In the genomic region with DNA sequence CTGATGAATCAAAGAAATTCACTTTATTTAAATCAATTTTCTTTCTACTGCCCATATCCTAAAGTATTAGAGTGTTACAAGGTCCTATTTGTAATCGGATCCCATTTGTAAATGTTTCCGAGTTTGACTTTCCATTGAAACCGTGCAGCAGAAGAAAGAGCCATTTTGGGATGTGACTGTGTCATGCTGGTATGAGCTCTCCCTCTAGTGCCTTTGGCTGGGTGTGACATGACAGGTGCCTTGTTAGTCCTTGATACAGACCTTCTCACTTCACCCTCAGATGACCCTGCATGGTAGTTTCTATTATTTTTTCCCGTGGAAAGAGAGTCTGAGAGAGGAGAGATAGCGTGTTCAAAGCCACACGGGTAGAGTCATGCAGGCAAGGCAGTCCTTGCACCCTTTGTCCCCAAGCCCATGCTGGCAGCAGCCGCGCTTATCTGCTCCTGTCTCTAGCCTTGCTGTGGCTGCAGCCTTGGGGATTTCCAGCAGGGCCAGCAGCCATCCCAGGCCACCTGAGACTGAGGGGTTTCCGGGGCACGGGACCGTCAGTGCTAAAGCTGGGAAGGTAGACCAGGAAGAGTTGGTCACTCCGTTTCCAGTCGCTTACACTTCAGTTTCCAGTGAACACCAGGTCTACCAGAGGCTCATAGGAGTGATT, we compare ENCODE assay signal across 9 cellular contexts. TPM values are rescaled to one million over a fixed set of nuclear protein-coding genes. Genes with fewer than 3 reads are reported as not detected.
A peak's percentile ranks its signal among the peaks of the same experiment; 100 is the strongest.
DNase-seq lines count a peak whose midpoint lies in the region; ATAC-seq, FAIRE-seq and TF ChIP-seq lines count a peak whose summit lies in the region.
"Had no signal": no experiment of that assay in that cellular context is flagged by ENCODE, and none has a peak within 500 bp of the region (broad histone marks: within the 10 kb centered on the region; RNA-seq: fewer than 3 reads in every experiment).

No MANE protein-coding gene starts in this region.

- no peak for TF ChIP-seq EP300 in HepG2 (IDR thresholded peaks at IDR 0.05; ENCODE audit: low read depth in 2 of 2, low read length in 2 of 2)
- no peak for TF ChIP-seq EP300 in HepG2 (CRISPR knock-in tag; IDR thresholded peaks at IDR 0.05; ENCODE audit: borderline replicate concordance)

- no peak overlapping the region for H3K4me3 ChIP-seq in adrenal gland
- peak overlapping the region in 1 of 3 experiments; percentile 10; a peak in 1 of 6 replicates for H3K4me3 ChIP-seq in HepG2 (replicated peaks in 1 of 3; ENCODE audit: insufficient read depth in 1 of 3, low read depth in 2 of 3, low read length in 3 of 3)

- no peaks in the 10 kb centered on the region for H3K79me2 ChIP-seq in HepG2 (ENCODE audit: insufficient read depth, low read length)

- no peaks in the 10 kb centered on the region for H4K20me1 ChIP-seq in HepG2 (ENCODE audit: insufficient read depth, low read length)

- DNase-seq in NCI-H1092 treated with DMSO at 0.1 percent for 48 hours (lab: John Stamatoyannopoulos, UW) (peak; percentile 23), NCI-H1092 (lab: John Stamatoyannopoulos, UW) (no peak), adrenal gland (peak in 6 of 7 donors; percentile 45 to 58 (median 54)), HepG2 (ENCODE audit: low spot score) (peak; percentile 71), NCI-H226 (no peak)

- intact Hi-C loops in adrenal gland (cut with DNase I) (loop anchor here in 1 of 2 donors (10.0 kb wide), 1 partner anchor 138 kb away; no protein-coding TSS in a partner anchor), HepG2 (cut with micrococcal nuclease; ENCODE audit: unreplicated experiment) (loop anchor here (1.0 to 5.0 kb wide), 4 partner anchors 20 to 139 kb away; a partner anchor contains a TSS)

- BruUV-seq in HepG2 (replicated peaks; lab: Mats Ljungman, UMichigan), result no TSS peak

- H3K9me3 ChIP-seq in adrenal gland (replicated peaks in 1 of 3), result no peaks in the 10 kb centered on the region
- H3K9me3 ChIP-seq in HepG2 (ENCODE audit: low read length), result no peaks in the 10 kb centered on the region

- H2AFZ ChIP-seq in HepG2 (ENCODE audit: low read length), result no peak overlapping the region

- TF ChIP-seq RAD21 in HepG2 (CRISPR knock-in tag; IDR thresholded peaks at IDR 0.05), result peak; percentile 86

- FAIRE-seq in HepG2 (lab: Jason Lieb, UNC), result peak; percentile 92

- H3K4me2 ChIP-seq in HepG2 (ENCODE audit: low read depth, low read length), result peak overlapping the region; percentile 39

- CTCF ChIA-PET in HepG2 (lab: Yijun Ruan, JAX; ENCODE audit: low intra/inter-chr PET ratio, low total read pairs), result interaction anchor here (2.0 to 2.7 kb wide), 2 partner anchors 46 to 140 kb away, joined by 14 read pairs; no protein-coding TSS in a partner anchor

- H3K27me3 ChIP-seq in adrenal gland, result no peaks in the 10 kb centered on the region
- H3K27me3 ChIP-seq in HepG2 (ENCODE audit: control insufficient read depth in 1 of 2, insufficient read depth in 2 of 2, low read length in 2 of 2), result no peaks in the 10 kb centered on the region

- in situ Hi-C loops in HepG2 (cut with HindIII; ENCODE audit: extremely low pct_ligation_motif_present, low pct_unique_long_range_greater_than_20kb), result loop anchor here (5.0 kb wide), 1 partner anchor 45 kb away; no protein-coding TSS in a partner anchor

- peak; percentile 98 for ATAC-seq in HepG2
- no peak for ATAC-seq in GM21447 (IDR thresholded peaks at IDR 0.05; ENCODE audit: unreplicated experiment)
- ATAC-seq in GM18520 (IDR thresholded peaks at IDR 0.05; ENCODE audit: unreplicated experiment), result no peak

- TF ChIP-seq CTCF in LNCAP (IDR thresholded peaks at IDR 0.05) (peak; percentile 59), adrenal gland (IDR thresholded peaks at IDR 0.05) (peak; percentile 14 to 62 (median 48)), HepG2 (CRISPR knock-in tag; IDR thresholded peaks at IDR 0.05) (peak; percentile 88)

- H3K4me1 ChIP-seq in adrenal gland (replicated peaks in 1 of 2) (no peaks in the 10 kb centered on the region), HepG2 (ENCODE audit: insufficient read depth, low read length) (peaks cover 19% of the 10 kb centered on the region)

- no peak for TF ChIP-seq POLR2A in adrenal gland (IDR thresholded peaks at IDR 0.05)
- no peak for TF ChIP-seq POLR2A in HepG2 (IDR thresholded peaks at IDR 0.05; ENCODE audit: insufficient read depth in 1 of 2, low read depth in 2 of 2, low read length in 2 of 2)

- WGBS in adrenal gland, 4 donors, result 36 to 52% (median 45%) methylated on average over 7 to 13 of the region's 13 CpGs
- WGBS in HepG2 (ENCODE audit: low lambda C conversion rate), result 13% methylated on average over 9 of the region's 13 CpGs

- H3K36me3 ChIP-seq in adrenal gland (replicated peaks in 1 of 2) (no peaks in the 10 kb centered on the region), HepG2 (replicated peaks in 1 of 2; ENCODE audit: control insufficient read depth in 1 of 2, insufficient read depth in 2 of 2, low read length in 2 of 2) (no peaks in the 10 kb centered on the region)

- H3K9ac ChIP-seq in HepG2 (ENCODE audit: insufficient read depth, low read depth, low read length), result no peak overlapping the region

- POLR2A ChIA-PET in HepG2 (lab: Yijun Ruan, JAX), result interaction anchor here (1.4 kb wide), 1 partner anchor 11 kb away, joined by 5 read pairs; no protein-coding TSS in a partner anchor

- H3K27ac ChIP-seq in adrenal gland (no peak overlapping the region), HepG2 (ENCODE audit: extremely low read length, insufficient read depth, low read length) (no peak overlapping the region)
- H3K27ac ChIP-seq: C4-2B had no signal

TF ChIP-seq in HepG2, 621 proteins besides CTCF, POLR2A, EP300 and RAD21 (continues in another document):
- TF ChIP-seq ELF3 (CRISPR knock-in tag; IDR thresholded peaks at IDR 0.05) (peak; percentile 47; the same call in 1 of the 2 replicates), ZBTB42 (CRISPR knock-in tag; IDR thresholded peaks at IDR 0.05) (no peak), ZNF891 (CRISPR knock-in tag; IDR thresholded peaks at IDR 0.05) (no peak), ERF (CRISPR knock-in tag; IDR thresholded peaks at IDR 0.05) (0 out of 2 replicates have a peak, but pooled peaks have one; percentile 38), KDM5A (IDR thresholded peaks at IDR 0.05; ENCODE audit: borderline replicate concordance, low read length) (no peak)

RNA-seq across cellular contexts. Expression of a gene that starts 21.4 kb away (rescaled TPM):
- total RNA-seq in adrenal gland (10 to 100 TPM; 37.8 to 44.4 (median 41.5) TPM), HepG2 (2016; rRNA removed; fragmentation: Illumina TruSeq; extraction: Trizol) (18.8 and 24.0 TPM in 2 replicates)
- polyA plus RNA-seq in adrenal gland (10 to 100 TPM; 17.5 to 52.6 (median 29.1) TPM), HepG2 (2011; rRNA removed) (19.1 and 20.2 TPM in 2 replicates)
- total RNA-seq in HepG2 (2016; cell fraction: cytosol; rRNA removed; fragmentation: Illumina TruSeq; extraction: Trizol; ENCODE audit: low read depth), result 4.1 TPM in 2 replicates
- total RNA-seq in HepG2 (2016; cell fraction: insoluble cytoplasmic fraction; rRNA removed; fragmentation: Illumina TruSeq; extraction: Trizol), result 18.9 and 22.7 TPM in 2 replicates
- total RNA-seq in HepG2 (2016; cell fraction: membrane; rRNA removed; fragmentation: Illumina TruSeq; extraction: Trizol), result 8.7 and 9.1 TPM in 2 replicates
- total RNA-seq in HepG2 (2016; cell fraction: nucleus; rRNA removed; fragmentation: Illumina TruSeq; extraction: Trizol), result 15.1 and 15.2 TPM in 2 replicates
- 19.1 and 22.1 TPM in 2 replicates for polyA plus RNA-seq in HepG2 (2011; cell fraction: cytosol; rRNA removed)
- 6.4 and 8.0 TPM in 2 replicates for polyA plus RNA-seq in HepG2 (2011; cell fraction: nucleus; rRNA removed)
- polyA plus RNA-seq in HepG2 (2012), result 23.0 and 26.4 TPM in 2 replicates
- polyA plus RNA-seq in HepG2 (2016; cell fraction: cytosol; fragmentation: Illumina TruSeq; extraction: Trizol; ENCODE audit: low read depth), result 2.7 and 2.9 TPM in 2 replicates
- polyA plus RNA-seq in HepG2 (2016; cell fraction: insoluble cytoplasmic fraction; fragmentation: Illumina TruSeq; extraction: Trizol; ENCODE audit: low read depth), result 29.6 and 30.5 TPM in 2 replicates
- polyA plus RNA-seq in HepG2 (2016; cell fraction: membrane; fragmentation: Illumina TruSeq; extraction: Trizol; ENCODE audit: low read depth), result 5.7 and 6.2 TPM in 2 replicates
- polyA plus RNA-seq in HepG2 (2016; cell fraction: nucleus; fragmentation: Illumina TruSeq; extraction: Trizol; ENCODE audit: insufficient read depth, low read depth), result 21.5 and 22.8 TPM in 2 replicates
- polyA minus RNA-seq in HepG2 (2011; rRNA and poly(A)+ RNA removed; ENCODE audit: low replicate concordance), result 15.1 and 30.4 TPM in 2 replicates
- polyA minus RNA-seq in HepG2 (2011; cell fraction: cytosol; rRNA and poly(A)+ RNA removed), result 11.8 and 14.1 TPM in 2 replicates
- polyA minus RNA-seq in HepG2 (2011; cell fraction: nucleus; rRNA and poly(A)+ RNA removed), result 12.7 and 15.6 TPM in 2 replicates

RNA-seq across cellular contexts. Expression of a gene that starts 35.5 kb away (rescaled TPM):
- total RNA-seq in adrenal gland (10 to 100 TPM; 17.0 to 44.7 (median 32.9) TPM), HepG2 (2016; rRNA removed; fragmentation: Illumina TruSeq; extraction: Trizol) (5.4 and 11.9 TPM in 2 replicates)
- polyA plus RNA-seq in adrenal gland (10 to 100 TPM; 23.1 to 29.7 (median 24.0) TPM), HepG2 (2011; rRNA removed) (9.6 and 10.6 TPM in 2 replicates)
- 9.1 and 12.1 TPM in 2 replicates for total RNA-seq in HepG2 (2016; cell fraction: cytosol; rRNA removed; fragmentation: Illumina TruSeq; extraction: Trizol; ENCODE audit: low read depth)
- total RNA-seq in HepG2 (2016; cell fraction: insoluble cytoplasmic fraction; rRNA removed; fragmentation: Illumina TruSeq; extraction: Trizol), result 3.6 and 11.9 TPM in 2 replicates
- total RNA-seq in HepG2 (2016; cell fraction: membrane; rRNA removed; fragmentation: Illumina TruSeq; extraction: Trizol), result 7.1 and 10.4 TPM in 2 replicates
- 19.6 and 20.7 TPM in 2 replicates for total RNA-seq in HepG2 (2016; cell fraction: nucleus; rRNA removed; fragmentation: Illumina TruSeq; extraction: Trizol)
- polyA plus RNA-seq in HepG2 (2011; cell fraction: cytosol; rRNA removed), result 5.0 and 6.2 TPM in 2 replicates
- polyA plus RNA-seq in HepG2 (2011; cell fraction: nucleus; rRNA removed), result 18.2 and 19.2 TPM in 2 replicates
- polyA plus RNA-seq in HepG2 (2012), result 6.4 and 7.1 TPM in 2 replicates
- polyA plus RNA-seq in HepG2 (2016; cell fraction: cytosol; fragmentation: Illumina TruSeq; extraction: Trizol; ENCODE audit: low read depth), result 14.6 and 22.2 TPM in 2 replicates
- polyA plus RNA-seq in HepG2 (2016; cell fraction: insoluble cytoplasmic fraction; fragmentation: Illumina TruSeq; extraction: Trizol; ENCODE audit: low read depth), result 4.6 and 6.6 TPM in 2 replicates
- polyA plus RNA-seq in HepG2 (2016; cell fraction: membrane; fragmentation: Illumina TruSeq; extraction: Trizol; ENCODE audit: low read depth), result 8.0 and 12.4 TPM in 2 replicates
- polyA plus RNA-seq in HepG2 (2016; cell fraction: nucleus; fragmentation: Illumina TruSeq; extraction: Trizol; ENCODE audit: insufficient read depth, low read depth), result 31.1 and 36.4 TPM in 2 replicates
- polyA minus RNA-seq in HepG2 (2011; rRNA and poly(A)+ RNA removed; ENCODE audit: low replicate concordance), result 8.2 and 19.5 TPM in 2 replicates
- polyA minus RNA-seq in HepG2 (2011; cell fraction: cytosol; rRNA and poly(A)+ RNA removed), result 3.4 and 4.1 TPM in 2 replicates
- polyA minus RNA-seq in HepG2 (2011; cell fraction: nucleus; rRNA and poly(A)+ RNA removed), result 21.0 and 21.2 TPM in 2 replicates

Comparison
In these comparisons a context has a peak if more than half of its experiments do, and no peak if none do; other contexts are left out.
1. DNase-seq: peak in NCI-H1092 treated with DMSO at 0.1 percent for 48 hours (single experiment), adrenal gland (6 of 7) and HepG2 (single experiment); none in NCI-H1092 (single experiment) and NCI-H226 (single experiment).
2. Peak in every context shown above with its lines, with median percentiles within 50 percentile points of each other: CTCF ChIP-seq.